ENCODE assay signal across 15 cellular contexts in genomic region chr3:197600796-197601565, GRCh38. TPM values are rescaled to one million over a fixed set of nuclear protein-coding genes. Genes with fewer than 3 reads are reported as not detected.
DNase-seq lines count a peak whose midpoint lies in the region; ATAC-seq, FAIRE-seq and TF ChIP-seq lines count a peak whose summit lies in the region.
"Had no signal": no experiment of that assay in that cellular context is flagged by ENCODE, and none has a peak within 500 bp of the region (broad histone marks: within the 10 kb centered on the region; RNA-seq: fewer than 3 reads in every experiment).

No MANE protein-coding gene starts in this region.

- no peak overlapping the region for H3K4me3 ChIP-seq in bronchial epithelial cell (ENCODE audit: low read depth, low read length)
- H3K4me3 ChIP-seq: neural progenitor cell, sigmoid colon had no signal

- TF ChIP-seq CTCF in bronchial epithelial cell (IDR thresholded peaks at IDR 0.05; ENCODE audit: insufficient read depth, low read length, severe bottlenecking): no peak

- DNase-seq in COLO829 (ENCODE audit: low spot score) (peak; percentile 56), LHCN-M2 (ENCODE audit: low read depth) (peak; percentile 58), bronchial epithelial cell (ENCODE audit: low read depth) (peak; percentile 8), left lobe of liver (ENCODE audit: low spot score) (peak; percentile 33), NCI-H526 treated with DMSO at 0.1 percent for 48 hours (lab: John Stamatoyannopoulos, UW) (no peak)
- DNase-seq: activated CD4-positive, alpha-beta T cell treated with anti-CD3 and anti-CD28 coated beads for 4 hours; activated naive CD8-positive, alpha-beta T cell treated with anti-CD3 and anti-CD28 coated beads, Interleukin-2, amount 10 ng/mL, durations not matched to agents 7 days and 5 days; GOT3; NCI-H345; sigmoid colon had no signal

- ATAC-seq in left lobe of liver (no peak), HG03571 (IDR thresholded peaks at IDR 0.05; ENCODE audit: unreplicated experiment) (no peak), GM18498 (IDR thresholded peaks at IDR 0.05; ENCODE audit: unreplicated experiment) (no peak), GM18519 (IDR thresholded peaks at IDR 0.05; ENCODE audit: low FRiP score, unreplicated experiment) (no peak)

- no peak for FAIRE-seq in bronchial epithelial cell (lab: Jason Lieb, UNC)
- FAIRE-seq: HTR-8/SVneo had no signal

- no peaks in the 10 kb centered on the region for H3K27me3 ChIP-seq in bronchial epithelial cell (ENCODE audit: control insufficient read depth, insufficient read depth, low read length)
- H3K27me3 ChIP-seq: neural progenitor cell, sigmoid colon had no signal

- no peaks in the 10 kb centered on the region for H3K36me3 ChIP-seq in bronchial epithelial cell (ENCODE audit: control insufficient read depth, insufficient read depth, low read length)
- H3K36me3 ChIP-seq: neural progenitor cell had no signal

RNA-seq across cellular contexts. Expression of gene BDH1, which starts 45.2 kb away (rescaled TPM):
- total RNA-seq in LHCN-M2 (2014; rRNA removed) (0.29 and 0.32 TPM in 2 replicates), bronchial epithelial cell (13.7 and 16.8 TPM in 2 replicates), left lobe of liver (279 TPM)
- polyA plus RNA-seq in LHCN-M2 (2012): 0.64 TPM

Comparison
In these comparisons a context has a peak if more than half of its experiments do, and no peak if none do; other contexts are left out.
1. RNA of gene BDH1, which starts 45.2 kb away (total RNA-seq): 279 TPM in left lobe of liver (single experiment); 13.7 to 16.8 TPM in bronchial epithelial cell and 0.29 to 0.32 TPM in LHCN-M2; every median in the first group is over 10 times any median in the second.